In the genomic region with DNA sequence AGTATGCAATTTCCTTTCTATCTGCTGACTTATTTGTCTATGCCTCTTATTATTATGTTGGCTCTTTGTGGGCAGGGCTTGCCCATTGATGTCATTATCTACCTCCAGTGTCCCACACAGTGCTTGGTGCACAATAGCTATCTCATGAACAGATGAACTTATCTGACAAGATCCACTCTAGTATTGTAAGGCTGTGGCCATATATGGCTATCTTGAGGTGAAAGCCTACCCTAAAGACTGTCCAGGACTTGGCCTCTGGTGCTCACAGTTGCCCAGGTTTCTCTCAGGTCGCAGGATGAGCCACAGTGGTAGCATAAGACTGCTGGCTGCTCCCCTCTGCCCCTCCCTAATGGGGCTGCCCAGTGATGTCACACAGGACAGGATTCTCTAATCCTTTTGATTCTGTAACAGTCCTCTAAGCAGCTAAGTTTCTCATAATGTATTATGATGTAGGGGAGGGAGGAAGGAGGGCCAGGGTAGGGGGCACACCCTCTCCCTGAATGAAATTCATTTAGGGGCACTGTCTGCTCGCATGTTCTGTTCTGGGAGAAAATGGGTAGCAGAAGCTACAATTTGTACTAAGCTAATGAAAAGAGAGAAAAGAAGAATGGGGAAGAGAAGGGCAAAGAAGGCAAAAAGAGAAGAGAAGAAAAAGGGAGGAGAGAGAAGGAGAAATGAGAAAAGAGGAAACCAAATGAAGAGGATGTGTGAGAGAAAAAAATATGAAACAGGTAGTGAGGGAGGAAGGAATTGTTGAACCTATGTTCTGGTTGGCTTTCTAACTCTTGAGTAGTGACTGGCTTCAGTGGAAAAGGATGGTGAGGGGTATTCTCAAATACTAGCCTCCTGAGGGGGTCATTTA, we compare ENCODE assay signal across 17 cellular contexts.
DNase-seq lines count a peak whose midpoint lies in the region; ATAC-seq and TF ChIP-seq lines count a peak whose summit lies in the region.
"Had no signal": no experiment of that assay in that cellular context is flagged by ENCODE, and none has a peak within 500 bp of the region (broad histone marks: within the 10 kb centered on the region; RNA-seq: fewer than 3 reads in every experiment).

No MANE protein-coding gene starts in this region.

- H3K9me3 ChIP-seq in WERI-Rb-1 (ENCODE audit: severe bottlenecking) (no peaks in the 10 kb centered on the region), neutrophil (no peaks in the 10 kb centered on the region)
- H3K9me3 ChIP-seq: gastrocnemius medialis, transverse colon had no signal

- peaks cover 31 to 41% of the 10 kb centered on the region in 2 experiments for H3K4me1 ChIP-seq in neutrophil (ENCODE audit: control insufficient read depth in 1 of 2, insufficient read depth in 1 of 2, low read depth in 1 of 2, low read length in 1 of 2)

- no peak for ATAC-seq in GM21723 (IDR thresholded peaks at IDR 0.05; ENCODE audit: unreplicated experiment)
- no peak for ATAC-seq in stimulated activated naive CD8-positive, alpha-beta T cell treated with anti-CD3 and anti-CD28 coated beads, Interleukin-15, Interleukin-2, amounts not matched to agents 100 U/mL and 50 U/mL, for 24 hours
- ATAC-seq: gastrocnemius medialis had no signal

- DNase-seq in activated CD4-positive, alpha-beta T cell treated with anti-CD3 and anti-CD28 coated beads, Interleukin-2, amount 50 U/mL, for 48 hours, result peak; percentile 5 to 18
- DNase-seq in activated CD4-positive, alpha-beta T cell treated with anti-CD3 and anti-CD28 coated beads for 4 hours, result no peak
- peak; percentile 35 for DNase-seq in GM20000 (ENCODE audit: low spot score)
- peak; percentile 82 for DNase-seq in WERI-Rb-1
- no peak for DNase-seq in COLO829 (ENCODE audit: low spot score)
- DNase-seq in stimulated activated naive CD8-positive, alpha-beta T cell treated with anti-CD3 and anti-CD28 coated beads, Interleukin-15, Interleukin-2, amounts not matched to agents 100 U/mL and 50 U/mL, for 24 hours, result no peak
- DNase-seq: activated B cell treated with CpG ODN at 0.5 μM for 24 hours, COR-L47, gastrocnemius medialis, H7, NCI-H1436 treated with DMSO at 0.1 percent for 48 hours, PC-9, retina, transverse colon had no signal

- no peaks in the 10 kb centered on the region for H3K27me3 ChIP-seq in WERI-Rb-1 (ENCODE audit: insufficient read depth, low read depth, severe bottlenecking)
- no peaks in the 10 kb centered on the region for H3K27me3 ChIP-seq in neutrophil
- H3K27me3 ChIP-seq: gastrocnemius medialis, transverse colon had no signal

- no peak overlapping the region for H3K4me3 ChIP-seq in WERI-Rb-1 (ENCODE audit: low read depth, low read length)
- no peak overlapping the region for H3K4me3 ChIP-seq in neutrophil (ENCODE audit: low read depth in 1 of 2, low read length in 1 of 2)
- H3K4me3 ChIP-seq: gastrocnemius medialis, PC-9, transverse colon had no signal

- H3K36me3 ChIP-seq in WERI-Rb-1 (peaks cover 3% of the 10 kb centered on the region; the same call in 1 of the 2 replicates), neutrophil (no peaks in the 10 kb centered on the region)
- H3K36me3 ChIP-seq: gastrocnemius medialis, transverse colon had no signal

- TF ChIP-seq CTCF in GM20000 (IDR thresholded peaks at IDR 0.05; ENCODE audit: extremely low read depth, missing control alignments), result no peak
- no peak for TF ChIP-seq CTCF in WERI-Rb-1 (IDR thresholded peaks at IDR 0.05; ENCODE audit: low read depth, low read length)
- no peak for TF ChIP-seq CTCF in neutrophil (IDR thresholded peaks at IDR 0.05)

- peak overlapping the region; percentile 25 for H3K27ac ChIP-seq in WERI-Rb-1
- H3K27ac ChIP-seq in neutrophil, result peak overlapping the region; percentile 53
- H3K27ac ChIP-seq: gastrocnemius medialis, KMS-11, PC-9, transverse colon had no signal

Comparison
In these comparisons a context has a peak if more than half of its experiments do, and no peak if none do; other contexts are left out.
1. DNase-seq: peak in activated CD4-positive, alpha-beta T cell treated with anti-CD3 and anti-CD28 coated beads, Interleukin-2, amount 50 U/mL, for 48 hours (2 of 2), GM20000 (single experiment) and WERI-Rb-1 (single experiment); none in activated CD4-positive, alpha-beta T cell treated with anti-CD3 and anti-CD28 coated beads for 4 hours (0 of 2), COLO829 (single experiment) and stimulated activated naive CD8-positive, alpha-beta T cell treated with anti-CD3 and anti-CD28 coated beads, Interleukin-15, Interleukin-2, amounts not matched to agents 100 U/mL and 50 U/mL, for 24 hours (single experiment).